In genomic region chr2:6186332-6187100, GRCh38 we compare ENCODE assay signal across 12 cellular contexts.
DNase-seq lines count a peak whose midpoint lies in the region; ATAC-seq and TF ChIP-seq lines count a peak whose summit lies in the region.
"Had no signal": no experiment of that assay in that cellular context is flagged by ENCODE, and none has a peak within 500 bp of the region (broad histone marks: within the 10 kb centered on the region; RNA-seq: fewer than 3 reads in every experiment).

No MANE protein-coding gene starts in this region.

- POLR2A ChIA-PET in SK-N-SH (lab: Yijun Ruan, JAX) = no interaction called here

- no peak for TF ChIP-seq CTCF in SK-N-SH (IDR thresholded peaks at IDR 0.05)

- peak; percentile 22 for DNase-seq in ELF-1 (ENCODE audit: low read depth, low spot score)
- no peak for DNase-seq in SK-N-SH
- no peak for DNase-seq in left ventricle myocardium superior
- peak; percentile 89 to 94 for DNase-seq in trophoblast cell
- DNase-seq in activated effector memory CD4-positive, alpha-beta T cell treated with Interleukin-2 at 50 U/mL for 16 hours = no peak
- no peak for DNase-seq in AG08395 (ENCODE audit: low spot score)
- DNase-seq: activated CD8-positive, alpha-beta T cell treated with anti-CD3 and anti-CD28 coated beads, Interleukin-2, amount 10 ng/mL, durations not matched to agents 7 days and 5 days; activated naive CD8-positive, alpha-beta T cell treated with anti-CD3 and anti-CD28 coated beads, Interleukin-2, amount 10 ng/mL, durations not matched to agents 7 days and 5 days; foreskin melanocyte had no signal

- H3K4me3 ChIP-seq in SK-N-SH (ENCODE audit: low read depth in 2 of 2, low read length in 1 of 2) = peak overlapping the region in 1 of 2 experiments; percentile 11; a peak in 1 of 4 replicates
- H3K4me3 ChIP-seq in trophoblast cell (ENCODE audit: low read depth, low read length) = no peak overlapping the region
- H3K4me3 ChIP-seq: BLaER1 treated with 17β-estradiol and CSF1 and Interleukin-3, amounts not matched to agents 10 nM and 100 nM had no signal

- 10% methylated on average over 7 of the region's 7 CpGs for WGBS in SK-N-SH (ENCODE audit: low lambda C conversion rate)
- WGBS in trophoblast cell (ENCODE audit: extremely low coverage, insufficient coverage, insufficient read length) = no CpG with 5 or more reads among the region's 7 CpGs

- H3K4me1 ChIP-seq in SK-N-SH (ENCODE audit: control insufficient read depth in 1 of 2, insufficient read depth in 2 of 2, low read depth in 1 of 2, low read length in 1 of 2) (peaks cover 17 to 20% of the 10 kb centered on the region in 2 experiments; a peak in 3 of 4 replicates), trophoblast cell (ENCODE audit: control insufficient read depth in 1 of 2, insufficient read depth in 2 of 2, low read length in 2 of 2) (peaks cover 7 to 17% of the 10 kb centered on the region in 2 experiments)

- H3K23ac ChIP-seq in trophoblast cell (ENCODE audit: low read length) = no peak overlapping the region

- H3K9ac ChIP-seq in SK-N-SH = peak overlapping the region; percentile 64; the same call in 1 of the 2 replicates
- H3K9ac ChIP-seq in trophoblast cell (ENCODE audit: low read length) = no peak overlapping the region
- H3K9ac ChIP-seq: BLaER1 treated with 17β-estradiol and CSF1 and Interleukin-3, amounts not matched to agents 10 nM and 100 nM had no signal

- H3K4me2 ChIP-seq in SK-N-SH (peak overlapping the region; percentile 55), trophoblast cell (ENCODE audit: low read length) (peak overlapping the region; percentile 33)

- H3K9me2 ChIP-seq in SK-N-SH = no peaks in the 10 kb centered on the region

- H2BK5ac ChIP-seq in trophoblast cell (ENCODE audit: low read depth, low read length, poor library complexity) = peak overlapping the region; percentile 97

- H3F3A ChIP-seq in SK-N-SH (replicated peaks; ENCODE audit: insufficient read depth) = peaks cover 16% of the 10 kb centered on the region

- intact Hi-C loops in left ventricle myocardium superior (cut with micrococcal nuclease) = no loop called here

- peaks cover 37% of the 10 kb centered on the region for H3K79me1 ChIP-seq in trophoblast cell (ENCODE audit: low read length)

- peak; percentile 92 for ATAC-seq in left ventricle myocardium superior
- no peak for ATAC-seq in HG03442 (IDR thresholded peaks at IDR 0.05; ENCODE audit: unreplicated experiment)
- no peak for ATAC-seq in GM21528 (IDR thresholded peaks at IDR 0.05; ENCODE audit: low FRiP score, unreplicated experiment)
- ATAC-seq: activated CD8-positive, alpha-beta T cell treated with anti-CD3 and anti-CD28 coated beads, Interleukin-2, amount 10 ng/mL, durations not matched to agents 7 days and 5 days had no signal

- peak overlapping the region; percentile 88 for H4K91ac ChIP-seq in trophoblast cell (ENCODE audit: low read depth, low read length)

- no peak for TF ChIP-seq RAD21 in SK-N-SH (IDR thresholded peaks at IDR 0.05; ENCODE audit: low read length)

- no peak overlapping the region for H3K18ac ChIP-seq in trophoblast cell (ENCODE audit: low read length)

- H3K27me3 ChIP-seq in SK-N-SH (ENCODE audit: insufficient read depth) = no peaks in the 10 kb centered on the region
- H3K27me3 ChIP-seq in trophoblast cell (ENCODE audit: insufficient read depth, low read length) = no peaks in the 10 kb centered on the region
- H3K27me3 ChIP-seq: BLaER1 treated with 17β-estradiol and CSF1 and Interleukin-3, amounts not matched to agents 10 nM and 100 nM had no signal

- no peaks in the 10 kb centered on the region for H3K36me3 ChIP-seq in SK-N-SH (replicated peaks in 1 of 2; ENCODE audit: control insufficient read depth in 1 of 2, insufficient read depth in 2 of 2, low read length in 1 of 2)
- no peaks in the 10 kb centered on the region for H3K36me3 ChIP-seq in trophoblast cell (ENCODE audit: control insufficient read depth in 1 of 2, insufficient read depth in 2 of 2, low read length in 2 of 2)
- H3K36me3 ChIP-seq: BLaER1 treated with 17β-estradiol and CSF1 and Interleukin-3, amounts not matched to agents 10 nM and 100 nM had no signal

- TF ChIP-seq EP300 in SK-N-SH (IDR thresholded peaks at IDR 0.05; ENCODE audit: borderline replicate concordance in 1 of 2, low read depth in 1 of 2, low read length in 1 of 2) = no peak

- no peak overlapping the region for H4K12ac ChIP-seq in trophoblast cell (ENCODE audit: low read depth, low read length)

- H3K27ac ChIP-seq in SK-N-SH (ENCODE audit: low read depth in 2 of 2, low read length in 1 of 2) (peak overlapping the region in 1 of 2 experiments; percentile 94; a peak in 2 of 4 replicates), trophoblast cell (ENCODE audit: low read depth, low read length) (peak overlapping the region; percentile 99)
- H3K27ac ChIP-seq: BLaER1 treated with 17β-estradiol and CSF1 and Interleukin-3, amounts not matched to agents 10 nM and 100 nM had no signal

- peak overlapping the region; percentile 57 for H2AFZ ChIP-seq in SK-N-SH (ENCODE audit: low read depth)
- no peak overlapping the region for H2AFZ ChIP-seq in trophoblast cell (ENCODE audit: insufficient read depth, low read length, poor library complexity)

- peak overlapping the region; percentile 84 for H3K4ac ChIP-seq in trophoblast cell (ENCODE audit: low read depth, low read length)

- H3K9me3 ChIP-seq in SK-N-SH = no peaks in the 10 kb centered on the region
- no peaks in the 10 kb centered on the region for H3K9me3 ChIP-seq in trophoblast cell (ENCODE audit: insufficient read depth, low read depth, low read length)

- H3K14ac ChIP-seq in trophoblast cell (ENCODE audit: low read length) = no peak overlapping the region

- peak overlapping the region; percentile 95 for H2BK120ac ChIP-seq in trophoblast cell (ENCODE audit: insufficient read depth, low read length, poor library complexity)

- H2AK5ac ChIP-seq in trophoblast cell (ENCODE audit: low read length) = no peak overlapping the region

- CTCF ChIA-PET in SK-N-SH (lab: Yijun Ruan, JAX) = no interaction called here

- H2BK12ac ChIP-seq in trophoblast cell (ENCODE audit: low read length) = peak overlapping the region; percentile 71

- no peaks in the 10 kb centered on the region for H4K20me1 ChIP-seq in SK-N-SH (ENCODE audit: insufficient read depth)
- H4K20me1 ChIP-seq: BLaER1 treated with 17β-estradiol and CSF1 and Interleukin-3, amounts not matched to agents 10 nM and 100 nM had no signal

- H3K79me2 ChIP-seq in SK-N-SH (ENCODE audit: insufficient read depth) = no peaks in the 10 kb centered on the region
- H3K79me2 ChIP-seq in trophoblast cell (ENCODE audit: control insufficient read depth, insufficient read depth, low read length, poor library complexity) = peaks cover 2% of the 10 kb centered on the region

- H4K8ac ChIP-seq in trophoblast cell (ENCODE audit: low read depth, low read length) = peak overlapping the region; percentile 87

TF ChIP-seq in SK-N-SH, 30 proteins besides CTCF, POLR2A, EP300 and RAD21:
- no peak for TF ChIP-seq MXI1 (IDR thresholded peaks at IDR 0.05; ENCODE audit: low read depth, low read length)
- no peak for TF ChIP-seq RCOR1 (IDR thresholded peaks at IDR 0.05; ENCODE audit: low read length)
- TF ChIP-seq EZH2phosphoT487 (IDR thresholded peaks at IDR 0.05; ENCODE audit: borderline replicate concordance, low read depth) = no peak
- TF ChIP-seq TCF12 (IDR thresholded peaks at IDR 0.05) = peak; percentile 15; the same call in 1 of the 2 replicates
- TF ChIP-seq FOSL2 (IDR thresholded peaks at IDR 0.05; ENCODE audit: borderline replicate concordance, low read depth) = peak; percentile 76; the same call in 1 of the 2 replicates
- peak; percentile 56 for TF ChIP-seq JUND (IDR thresholded peaks at IDR 0.05)
- peak; percentile 58 for TF ChIP-seq PBX3 (IDR thresholded peaks at IDR 0.05)

Comparison
In these comparisons a context has a peak if more than half of its experiments do, and no peak if none do; other contexts are left out.
1. DNase-seq: peak in ELF-1 (single experiment) and trophoblast cell (2 of 2); none in SK-N-SH (single experiment), left ventricle myocardium superior (single experiment), activated effector memory CD4-positive, alpha-beta T cell treated with Interleukin-2 at 50 U/mL for 16 hours (single experiment) and AG08395 (single experiment).